Comparison of ENCODE assay signal across 1 cellular context in the genomic region with DNA sequence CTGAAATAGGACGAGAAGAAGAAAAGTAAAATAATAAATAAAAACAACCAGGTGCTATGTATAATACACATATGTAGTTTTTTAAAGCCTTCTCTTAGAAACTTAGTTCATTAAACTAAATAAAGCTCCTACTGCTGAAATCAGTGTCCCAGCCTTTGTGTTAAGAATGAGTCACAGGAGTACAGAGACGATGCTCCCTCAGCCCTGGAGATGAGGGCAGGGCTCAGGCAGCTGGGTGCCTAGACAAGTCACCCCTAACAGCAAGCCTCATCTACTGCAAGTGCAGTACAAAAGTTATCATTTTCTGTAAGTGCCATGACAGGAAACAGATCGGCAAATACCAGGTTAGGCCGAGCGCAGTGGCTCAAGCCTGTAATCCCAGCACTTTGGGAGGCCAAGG.
TF ChIP-seq lines count a peak whose summit lies in the region.

No MANE protein-coding gene starts in this region.

TF ChIP-seq in endothelial cell of umbilical vein, 7 proteins besides CTCF, POLR2A, EP300 and RAD21:
- no peak for TF ChIP-seq MYC (IDR thresholded peaks at IDR 0.05; ENCODE audit: low read depth, low read length)
